Comparison of ENCODE assay signal across 2 cellular contexts in genomic region chr4:10100734-10101216, GRCh38.
A peak's percentile ranks its signal among the peaks of the same experiment; 100 is the strongest.
TF ChIP-seq lines count a peak whose summit lies in the region.

No MANE protein-coding gene starts in this region.

TF ChIP-seq in GM12878, 131 proteins besides CTCF, POLR2A, EP300 and RAD21:
- TF ChIP-seq LARP7 (IDR thresholded peaks at IDR 0.05) (no peak), USF1 (IDR thresholded peaks at IDR 0.05; ENCODE audit: borderline replicate concordance, extremely low read length, insufficient read depth, low read depth, low read length) (peak; percentile 22), POLR2AphosphoS5 (IDR thresholded peaks at IDR 0.05; ENCODE audit: low read length) (peak; percentile 55; the same call in 1 of the 2 replicates)

TF ChIP-seq in HepG2, 621 proteins besides CTCF, POLR2A, EP300 and RAD21:
- TF ChIP-seq, protein P1, sequence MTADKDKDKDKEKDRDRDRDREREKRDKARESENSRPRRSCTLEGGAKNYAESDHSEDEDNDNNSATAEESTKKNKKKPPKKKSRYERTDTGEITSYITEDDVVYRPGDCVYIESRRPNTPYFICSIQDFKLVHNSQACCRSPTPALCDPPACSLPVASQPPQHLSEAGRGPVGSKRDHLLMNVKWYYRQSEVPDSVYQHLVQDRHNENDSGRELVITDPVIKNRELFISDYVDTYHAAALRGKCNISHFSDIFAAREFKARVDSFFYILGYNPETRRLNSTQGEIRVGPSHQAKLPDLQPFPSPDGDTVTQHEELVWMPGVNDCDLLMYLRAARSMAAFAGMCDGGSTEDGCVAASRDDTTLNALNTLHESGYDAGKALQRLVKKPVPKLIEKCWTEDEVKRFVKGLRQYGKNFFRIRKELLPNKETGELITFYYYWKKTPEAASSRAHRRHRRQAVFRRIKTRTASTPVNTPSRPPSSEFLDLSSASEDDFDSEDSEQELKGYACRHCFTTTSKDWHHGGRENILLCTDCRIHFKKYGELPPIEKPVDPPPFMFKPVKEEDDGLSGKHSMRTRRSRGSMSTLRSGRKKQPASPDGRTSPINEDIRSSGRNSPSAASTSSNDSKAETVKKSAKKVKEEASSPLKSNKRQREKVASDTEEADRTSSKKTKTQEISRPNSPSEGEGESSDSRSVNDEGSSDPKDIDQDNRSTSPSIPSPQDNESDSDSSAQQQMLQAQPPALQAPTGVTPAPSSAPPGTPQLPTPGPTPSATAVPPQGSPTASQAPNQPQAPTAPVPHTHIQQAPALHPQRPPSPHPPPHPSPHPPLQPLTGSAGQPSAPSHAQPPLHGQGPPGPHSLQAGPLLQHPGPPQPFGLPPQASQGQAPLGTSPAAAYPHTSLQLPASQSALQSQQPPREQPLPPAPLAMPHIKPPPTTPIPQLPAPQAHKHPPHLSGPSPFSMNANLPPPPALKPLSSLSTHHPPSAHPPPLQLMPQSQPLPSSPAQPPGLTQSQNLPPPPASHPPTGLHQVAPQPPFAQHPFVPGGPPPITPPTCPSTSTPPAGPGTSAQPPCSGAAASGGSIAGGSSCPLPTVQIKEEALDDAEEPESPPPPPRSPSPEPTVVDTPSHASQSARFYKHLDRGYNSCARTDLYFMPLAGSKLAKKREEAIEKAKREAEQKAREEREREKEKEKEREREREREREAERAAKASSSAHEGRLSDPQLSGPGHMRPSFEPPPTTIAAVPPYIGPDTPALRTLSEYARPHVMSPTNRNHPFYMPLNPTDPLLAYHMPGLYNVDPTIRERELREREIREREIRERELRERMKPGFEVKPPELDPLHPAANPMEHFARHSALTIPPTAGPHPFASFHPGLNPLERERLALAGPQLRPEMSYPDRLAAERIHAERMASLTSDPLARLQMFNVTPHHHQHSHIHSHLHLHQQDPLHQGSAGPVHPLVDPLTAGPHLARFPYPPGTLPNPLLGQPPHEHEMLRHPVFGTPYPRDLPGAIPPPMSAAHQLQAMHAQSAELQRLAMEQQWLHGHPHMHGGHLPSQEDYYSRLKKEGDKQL (CRISPR knock-in tag; IDR thresholded peaks at IDR 0.05; ENCODE audit: low read depth), result no peak
- peak; percentile 32 for TF ChIP-seq RBM22 (optimal IDR thresholded peaks at IDR 0.05; ENCODE audit: low read length)
- TF ChIP-seq ZNF687 (CRISPR knock-in tag; IDR thresholded peaks at IDR 0.05), result peak; percentile 23; the same call in 1 of the 2 replicates
